Comparison of ENCODE assay signal across 27 cellular contexts in genomic region chr1:17816511-17816910, GRCh38.
"Had no signal": no experiment of that assay in that cellular context is flagged by ENCODE, and none has a peak within 500 bp of the region (broad histone marks: within the 10 kb centered on the region; RNA-seq: fewer than 3 reads in every experiment).

No MANE protein-coding gene starts in this region.

- H3K27ac ChIP-seq: heart left ventricle, left lung, lower lobe of right lung, parathyroid adenoma, right atrium auricular region, right lobe of liver, stomach, testis, thyroid gland, upper lobe of right lung had no signal

- H3K4me1 Mint-ChIP-seq: immature natural killer cell; mesothelial cell of epicardium; naive thymus-derived CD8-positive, alpha-beta T cell; nephron; neural crest cell; stimulated activated naive B cell treated with anti-CD40 and anti-IgM and Interleukin-4, amounts not matched to agents 10 μg/mL and 1 μg/mL and 100 μg/mL, for 72 hours had no signal

- H3K27ac Mint-ChIP-seq: immature natural killer cell; mesothelial cell of epicardium; naive thymus-derived CD8-positive, alpha-beta T cell; nephron; stimulated activated naive B cell treated with anti-CD40 and anti-IgM and Interleukin-4, amounts not matched to agents 10 μg/mL and 1 μg/mL and 100 μg/mL, for 72 hours had no signal

- ATAC-seq: heart left ventricle; left cardiac atrium; left lung; lower lobe of right lung; naive thymus-derived CD8-positive, alpha-beta T cell; right lobe of liver; stimulated activated naive B cell treated with anti-CD40 and anti-IgM and Interleukin-4, amounts not matched to agents 10 μg/mL and 1 μg/mL and 100 μg/mL, for 72 hours; stimulated activated naive CD8-positive, alpha-beta T cell treated with anti-CD3 and anti-CD28 coated beads, Interleukin-15, Interleukin-2, amounts not matched to agents 100 U/mL and 50 U/mL, for 24 hours; upper lobe of right lung had no signal

- H3K4me3 Mint-ChIP-seq: immature natural killer cell; mesothelial cell of epicardium; naive thymus-derived CD8-positive, alpha-beta T cell; nephron; neural crest cell; stimulated activated naive B cell treated with anti-CD40 and anti-IgM and Interleukin-4, amounts not matched to agents 10 μg/mL and 1 μg/mL and 100 μg/mL, for 72 hours had no signal

- H3K79me2 ChIP-seq: parathyroid adenoma had no signal

- H3K4me1 ChIP-seq: left lung, lower lobe of right lung, parathyroid adenoma, right lobe of liver, stomach, testis, thyroid gland, upper lobe of right lung had no signal

- H3K36me3 Mint-ChIP-seq: mesothelial cell of epicardium; stimulated activated naive B cell treated with anti-CD40 and anti-IgM and Interleukin-4, amounts not matched to agents 10 μg/mL and 1 μg/mL and 100 μg/mL, for 72 hours had no signal

- H3K36me3 ChIP-seq: heart left ventricle, left lung, lower lobe of right lung, right atrium auricular region, right lobe of liver, stomach, thyroid gland, upper lobe of right lung had no signal

- H3K4me3 ChIP-seq: heart left ventricle, left lung, lower lobe of right lung, right atrium auricular region, right lobe of liver, stomach, testis, thyroid gland, upper lobe of right lung had no signal

- H2AFZ ChIP-seq: parathyroid adenoma had no signal

- H3K27me3 ChIP-seq: right atrium auricular region, right lobe of liver, testis, thyroid gland, upper lobe of right lung had no signal

- H3K9me3 ChIP-seq: left lung, lower lobe of right lung, right lobe of liver, testis, thyroid gland, upper lobe of right lung had no signal

- DNase-seq: heart left ventricle; hypothalamus; immature natural killer cell; left cardiac atrium; left lung; lower lobe of right lung; mammary epithelial cell; mesenchymal stem cell; nucleus accumbens; right lobe of liver; stimulated activated CD4-positive, alpha-beta T cell treated with anti-CD3 and anti-CD28 coated beads, Interleukin-12 subunit alpha, Interleukin-12 subunit beta, amount 100 ng/mL, for 4 hours; stimulated activated CD4-positive, alpha-beta T cell treated with anti-CD3 and anti-CD28 coated beads, Interleukin-15, amount 100 ng/mL, for 24 hours; stimulated activated CD4-positive, alpha-beta T cell treated with anti-CD3 and anti-CD28 coated beads, Interleukin-2, amount 100 ng/mL, for 24 hours; stimulated activated CD4-positive, alpha-beta T cell treated with anti-CD3 and anti-CD28 coated beads, Interleukin-4, amount 100 ng/mL, for 1 hour; stimulated activated naive B cell treated with anti-CD40 and anti-IgM and Interleukin-4, amounts not matched to agents 10 μg/mL and 1 μg/mL and 100 μg/mL, for 72 hours; stimulated activated naive CD8-positive, alpha-beta T cell treated with anti-CD3 and anti-CD28 coated beads, Interleukin-15, Interleukin-2, amounts not matched to agents 100 U/mL and 50 U/mL, for 24 hours; stomach; testis; thyroid gland; trophoblast cell; upper lobe of right lung had no signal
